9 cellular contexts compared by ENCODE assay signal in the genomic region with DNA sequence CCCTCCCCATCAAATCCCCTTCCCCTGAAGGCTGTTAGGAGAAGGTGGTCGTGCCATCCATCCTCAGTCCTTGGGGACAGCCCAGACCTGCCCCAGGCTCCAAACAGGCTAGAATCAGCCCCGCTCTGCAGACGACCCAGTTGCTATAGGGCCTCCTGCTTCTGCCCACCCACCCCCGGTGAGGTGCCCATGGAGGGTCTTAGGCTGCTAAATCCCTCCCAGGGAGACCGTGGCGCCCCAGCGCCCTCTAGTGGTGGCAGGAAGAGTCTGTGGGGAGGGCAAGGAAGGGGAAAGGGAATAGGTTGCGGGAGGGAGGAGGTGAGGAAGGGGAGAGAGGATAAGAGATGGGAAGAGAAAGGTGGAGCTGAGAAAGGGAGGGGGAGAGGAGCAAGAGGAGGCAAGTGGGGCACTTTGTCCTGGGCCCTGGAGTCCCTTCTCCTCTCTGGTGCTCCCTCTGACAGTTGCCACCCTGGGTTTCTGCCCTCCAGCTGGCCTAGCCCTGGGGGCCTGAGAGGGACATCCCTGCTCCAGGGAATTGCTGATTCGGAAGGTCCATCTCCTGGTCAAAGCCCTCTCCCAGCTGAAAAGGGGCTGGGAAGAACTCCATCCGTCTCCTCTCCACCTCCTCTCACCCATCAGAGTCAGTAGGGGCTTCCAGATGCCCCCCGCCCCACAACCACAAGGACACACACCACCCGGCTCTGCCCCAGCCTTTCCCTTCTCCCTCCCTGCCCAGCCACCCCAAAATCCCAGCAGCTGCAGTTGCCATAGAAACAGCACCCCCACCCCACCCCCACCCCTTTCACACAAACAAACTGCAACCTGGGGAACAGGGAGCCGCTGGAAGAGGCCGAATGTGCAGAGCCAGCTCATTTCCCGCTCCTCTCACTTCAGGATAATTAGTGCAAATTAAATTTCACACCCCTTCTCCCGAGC. TPM values are rescaled to one million over a fixed set of nuclear protein-coding genes. Genes with fewer than 3 reads are reported as not detected.
DNase-seq lines count a peak whose midpoint lies in the region; ATAC-seq, FAIRE-seq and TF ChIP-seq lines count a peak whose summit lies in the region.
"Had no signal": no experiment of that assay in that cellular context is flagged by ENCODE, and none has a peak within 500 bp of the region (broad histone marks: within the 10 kb centered on the region; RNA-seq: fewer than 3 reads in every experiment).

No MANE protein-coding gene starts in this region.

- H3K4me1 ChIP-seq in heart left ventricle (peaks cover 0 to 3% (median 0%) of the 10 kb centered on the region in 12 donors), small intestine (ENCODE audit: control insufficient read depth in 2 of 2, insufficient read depth in 1 of 2, low read depth in 1 of 2, low read length in 1 of 2) (no peaks in the 10 kb centered on the region)

- FAIRE-seq in small intestine (lab: Jason Lieb, UNC), result no peak
- FAIRE-seq: TTC549 had no signal

- 17 to 23% (median 19%) methylated on average over 13 to 16 of the region's 16 CpGs for WGBS in heart left ventricle, 4 donors
- WGBS in small intestine, 3 donors, result 28 to 38% (median 28%) methylated on average over 16 of the region's 16 CpGs

- H3K27ac ChIP-seq in heart left ventricle (peak overlapping the region in 4 of 12 donors; percentile 33 to 53 (median 44)), small intestine (ENCODE audit: low read depth in 1 of 2, low read length in 1 of 2) (no peak overlapping the region)

- H3K9me3 Mint-ChIP-seq in activated T-cell treated with anti-CD3 and anti-CD28 coated beads, Interleukin-2, amount 50 U/mL, for 4 hours, result no peaks in the 10 kb centered on the region

- ATAC-seq in activated T-cell treated with anti-CD3 and anti-CD28 coated beads, Interleukin-2, amount 50 U/mL, for 4 hours, result peak; percentile 38 to 40
- ATAC-seq in heart left ventricle (peak in 3 of 4 donors; percentile 44 to 58 (median 49)), GM21723 (IDR thresholded peaks at IDR 0.05; ENCODE audit: unreplicated experiment) (no peak)

- H3K4me3 ChIP-seq in heart left ventricle (no peak overlapping the region), small intestine (ENCODE audit: low read depth in 1 of 2, low read length in 2 of 2) (no peak overlapping the region)

- peak; percentile 73 for TF ChIP-seq CTCF in GM10266 (IDR thresholded peaks at IDR 0.05; ENCODE audit: control insufficient read depth, insufficient read depth, low read depth, missing control alignments)
- TF ChIP-seq CTCF in heart left ventricle (IDR thresholded peaks at IDR 0.05), result peak; percentile 38 to 64 (median 54)

- H3K4me1 Mint-ChIP-seq in activated T-cell treated with anti-CD3 and anti-CD28 coated beads, Interleukin-2, amount 50 U/mL, for 4 hours (ENCODE audit: low read depth), result peaks cover 6% of the 10 kb centered on the region

- TF ChIP-seq POLR2A in heart left ventricle (IDR thresholded peaks at IDR 0.05), result no peak

- H3K9me3 ChIP-seq in heart left ventricle (peaks cover 0 to 5% (median 1%) of the 10 kb centered on the region in 12 donors), small intestine (ENCODE audit: control insufficient read depth, low read depth) (no peaks in the 10 kb centered on the region)

- DNase-seq in GM10266 (ENCODE audit: extremely low spot score), result peak; percentile 48
- DNase-seq in NCI-H1694 (lab: John Stamatoyannopoulos, UW), result peak; percentile 37
- DNase-seq in activated T-cell treated with anti-CD3 and anti-CD28 coated beads, Interleukin-2, amount 50 U/mL, for 4 hours, result peak; percentile 21
- DNase-seq in heart left ventricle, result peak in 2 of 5 donors; percentile 31 to 72
- DNase-seq in small intestine, result peak; percentile 9
- DNase-seq in inferior parietal cortex (ENCODE audit: extremely low spot score), result no peak
- DNase-seq in NCI-H128 (lab: John Stamatoyannopoulos, UW; ENCODE audit: unreplicated experiment), result no peak

- H3K36me3 ChIP-seq in heart left ventricle, result no peaks in the 10 kb centered on the region
- no peaks in the 10 kb centered on the region for H3K36me3 ChIP-seq in small intestine (ENCODE audit: control insufficient read depth in 2 of 2, insufficient read depth in 2 of 2, low read length in 2 of 2)

- intact Hi-C loops in heart left ventricle (cut with DNase I), result loop anchor here in 5 of 10 donors (5.0 kb wide), 3 partner anchors 198 to 218 kb away; no protein-coding TSS in a partner anchor

- H3K4me3 Mint-ChIP-seq in activated T-cell treated with anti-CD3 and anti-CD28 coated beads, Interleukin-2, amount 50 U/mL, for 4 hours, result no peak overlapping the region

- H3K27me3 Mint-ChIP-seq in activated T-cell treated with anti-CD3 and anti-CD28 coated beads, Interleukin-2, amount 50 U/mL, for 4 hours (ENCODE audit: low read depth), result peaks cover 47% of the 10 kb centered on the region

- H3K27me3 ChIP-seq in heart left ventricle (peaks cover 0 to 49% (median 15%) of the 10 kb centered on the region in 9 donors), small intestine (ENCODE audit: control insufficient read depth in 2 of 2, insufficient read depth in 2 of 2, low read length in 2 of 2) (peaks cover 0 to 13% of the 10 kb centered on the region in 2 donors)

- H3K36me3 Mint-ChIP-seq in activated T-cell treated with anti-CD3 and anti-CD28 coated beads, Interleukin-2, amount 50 U/mL, for 4 hours (ENCODE audit: insufficient read depth), result no peaks in the 10 kb centered on the region

RNA-seq across cellular contexts. Expression of a gene that starts 55.4 kb away (rescaled TPM):
- 1 to 10 TPM; 1.3 to 1.6 (median 1.5) TPM for total RNA-seq in activated T-cell treated with anti-CD3 and anti-CD28 coated beads, Interleukin-2, amount 50 U/mL, for 4 hours
- 10 to 100 TPM in 1 of 9 donors, 1 to 10 TPM in 8; 4.2 to 10.0 (median 7.3) TPM for total RNA-seq in heart left ventricle
- polyA plus RNA-seq in heart left ventricle (1 to 10 TPM; 3.8 to 5.7 TPM), small intestine (100 to 1,000 TPM in 2 of 3 donors, 10 to 100 TPM in 1; 27.0 to 126 (median 120) TPM)

Comparison
In these comparisons a context has a peak if more than half of its experiments do, and no peak if none do; other contexts are left out.
1. DNase-seq: peak in GM10266 (single experiment), NCI-H1694 (single experiment), activated T-cell treated with anti-CD3 and anti-CD28 coated beads, Interleukin-2, amount 50 U/mL, for 4 hours (single experiment) and small intestine (single experiment); none in inferior parietal cortex (single experiment) and NCI-H128 (single experiment).